8 cellular contexts compared by ENCODE assay signal in the genomic region with DNA sequence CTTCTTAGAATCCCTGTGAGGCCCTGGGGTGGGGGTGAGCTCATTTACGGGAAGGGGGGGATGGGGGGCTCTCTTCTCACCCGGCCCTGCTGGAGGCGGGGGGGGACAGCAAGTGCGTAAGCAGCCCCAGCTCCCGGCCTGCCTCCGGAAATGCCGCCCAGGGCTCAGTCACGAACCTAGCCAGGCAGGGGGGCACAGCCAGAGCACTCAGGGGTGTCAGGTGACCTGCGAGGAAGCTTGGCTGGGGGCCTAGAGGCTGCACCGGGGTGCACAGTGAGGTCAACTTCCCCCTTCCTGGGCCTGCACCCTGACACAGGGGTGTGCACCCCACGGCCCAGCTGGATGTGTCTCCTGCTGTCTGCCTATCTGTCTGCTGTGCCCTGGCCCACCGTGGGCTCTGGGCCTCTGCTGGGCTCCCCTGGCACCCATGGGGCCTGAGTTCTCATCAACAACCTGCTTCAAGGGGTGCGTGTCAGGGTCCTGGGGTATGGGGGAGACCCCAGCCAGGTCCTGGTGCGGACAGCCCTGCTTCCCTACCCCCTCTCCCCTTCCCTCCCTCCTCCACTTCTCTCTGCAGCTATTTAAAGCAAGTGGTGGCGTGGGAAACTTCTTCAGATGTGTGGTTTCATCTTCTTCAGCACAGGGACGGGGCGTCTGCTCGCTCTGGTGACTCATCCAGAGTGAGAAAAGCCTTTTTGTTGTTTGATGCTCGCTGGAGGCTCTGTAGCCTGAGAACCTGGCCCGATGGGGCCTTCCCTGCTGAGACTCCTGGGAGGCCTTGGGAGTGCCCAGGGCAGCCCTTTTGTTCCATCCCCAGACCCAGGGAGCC.
DNase-seq lines count a peak whose midpoint lies in the region; ATAC-seq and TF ChIP-seq lines count a peak whose summit lies in the region.

No MANE protein-coding gene starts in this region.

- H3K27ac Mint-ChIP-seq in CD4-positive, alpha-beta T cell = peak overlapping the region; percentile 91

- DNase-seq in CD4-positive, alpha-beta T cell = peak; percentile 82 to 98 (median 93)
- DNase-seq in T-helper 2 cell = peak; percentile 76 to 100 (median 91)
- peak in 50 of 58 donors; percentile 13 to 76 (median 38) for DNase-seq in anterior cingulate cortex (lab: John Stamatoyannopoulos, UW)
- DNase-seq in iPS-NIHi7 (ENCODE audit: extremely low spot score) = peak; percentile 67
- DNase-seq in stimulated activated CD4-positive, alpha-beta T cell treated with anti-CD3 and anti-CD28 coated beads, Interleukin-15, amount 100 ng/mL, for 24 hours = peak; percentile 95
- DNase-seq in NCI-H1048 (lab: John Stamatoyannopoulos, UW) = no peak

- H3K27ac ChIP-seq in CD4-positive, alpha-beta T cell (ENCODE audit: low read depth, low read length) = peak overlapping the region; percentile 99

- intact Hi-C loops in CD4-positive, alpha-beta T cell (cut with DNase I, micrococcal nuclease) = loop anchor here (1.0 to 5.0 kb wide), 4 partner anchors 10 to 58 kb away; no protein-coding TSS in a partner anchor

- CTCF ChIA-PET in CD4-positive, alpha-beta T cell (lab: Charles Lee) = interaction anchor here (0.8 to 4.3 kb wide), 7 partner anchors 10 to 175 kb away, joined by 3 to 35 read pairs (median 7); partner anchors contain the start of gene RUNX3

- H3K9me3 Mint-ChIP-seq in CD4-positive, alpha-beta T cell = no peaks in the 10 kb centered on the region

- TF ChIP-seq CTCF in CD4-positive, alpha-beta T cell (IDR thresholded peaks at IDR 0.05) = no peak

- H3K27me3 ChIP-seq in CD4-positive, alpha-beta T cell (ENCODE audit: control insufficient read depth, insufficient read depth, low read length) = no peaks in the 10 kb centered on the region

- no peaks in the 10 kb centered on the region for H3K9me3 ChIP-seq in CD4-positive, alpha-beta T cell (ENCODE audit: control insufficient read depth, low read length)

- no peaks in the 10 kb centered on the region for H3K36me3 Mint-ChIP-seq in CD4-positive, alpha-beta T cell (ENCODE audit: low read depth)

- H3K4me3 Mint-ChIP-seq in CD4-positive, alpha-beta T cell = peak overlapping the region; percentile 61

- peak; percentile 84 for ATAC-seq in CD4-positive, alpha-beta T cell (ENCODE audit: poor library complexity)
- ATAC-seq in GM19455 (IDR thresholded peaks at IDR 0.05; ENCODE audit: unreplicated experiment) (peak; percentile 62), HG03571 (IDR thresholded peaks at IDR 0.05; ENCODE audit: unreplicated experiment) (peak; percentile 62)

- POLR2A ChIA-PET in CD4-positive, alpha-beta T cell (lab: Charles Lee) = interaction anchor here (0.6 to 3.2 kb wide), 39 partner anchors 9 to 1765 kb away, joined by 3 to 100 read pairs (median 4); partner anchors contain the start of genes CLIC4, PIGV, PNRC2 and RUNX3

- H3K4me1 Mint-ChIP-seq in CD4-positive, alpha-beta T cell (ENCODE audit: low read depth) = peaks cover 72% of the 10 kb centered on the region

- no peaks in the 10 kb centered on the region for H3K27me3 Mint-ChIP-seq in CD4-positive, alpha-beta T cell
